15 cellular contexts compared by ENCODE assay signal in genomic region chr17:41679740-41680425, GRCh38. TPM values are rescaled to one million over a fixed set of nuclear protein-coding genes. Genes with fewer than 3 reads are reported as not detected.
A peak's percentile ranks its signal among the peaks of the same experiment; 100 is the strongest.
DNase-seq lines count a peak whose midpoint lies in the region; ATAC-seq, FAIRE-seq and TF ChIP-seq lines count a peak whose summit lies in the region.
"Had no signal": no experiment of that assay in that cellular context is flagged by ENCODE, and none has a peak within 500 bp of the region (broad histone marks: within the 10 kb centered on the region; RNA-seq: fewer than 3 reads in every experiment).

No MANE protein-coding gene starts in this region.

- CTCF ChIA-PET in CD8-positive, alpha-beta memory T cell (lab: Charles Lee): interaction anchor here (3.1 to 6.3 kb wide), 5 partner anchors 10 to 31 kb away, joined by 10 to 74 read pairs (median 35); partner anchors contain the start of gene EIF1

- ATAC-seq in central memory CD8-positive, alpha-beta T cell (replicated peaks; ENCODE audit: extremely low read depth, poor library complexity, severe bottlenecking): no peak
- no peak for ATAC-seq in HG03432 (IDR thresholded peaks at IDR 0.05; ENCODE audit: unreplicated experiment)

- H3K4me2 ChIP-seq in KMS-11: peak overlapping the region; percentile 95
- H3K4me2 ChIP-seq in neural progenitor cell: peak overlapping the region; percentile 47

- H3K9me3 ChIP-seq in CD8-positive, alpha-beta memory T cell (ENCODE audit: low read length): no peaks in the 10 kb centered on the region
- H3K9me3 ChIP-seq in neural progenitor cell (ENCODE audit: low read depth): no peaks in the 10 kb centered on the region

- peak overlapping the region in 2 of 7 donors; percentile 83 to 85 for H3K4me3 Mint-ChIP-seq in CD8-positive, alpha-beta memory T cell
- H3K4me3 Mint-ChIP-seq in central memory CD8-positive, alpha-beta T cell: peak overlapping the region; percentile 79
- H3K4me3 Mint-ChIP-seq in neural progenitor cell: no peak overlapping the region

- H3K27me3 Mint-ChIP-seq in CD8-positive, alpha-beta memory T cell: peaks cover 0 to 2% of the 10 kb centered on the region in 2 donors
- H3K27me3 Mint-ChIP-seq in central memory CD8-positive, alpha-beta T cell: no peaks in the 10 kb centered on the region
- peaks cover 10% of the 10 kb centered on the region for H3K27me3 Mint-ChIP-seq in neural progenitor cell (ENCODE audit: insufficient read depth, low read depth)

- no peaks in the 10 kb centered on the region for H3K9me3 Mint-ChIP-seq in CD8-positive, alpha-beta memory T cell
- no peaks in the 10 kb centered on the region for H3K9me3 Mint-ChIP-seq in central memory CD8-positive, alpha-beta T cell
- H3K9me3 Mint-ChIP-seq in neural progenitor cell: peaks cover 2% of the 10 kb centered on the region

- H3K4me3 ChIP-seq in CD8-positive, alpha-beta memory T cell (ENCODE audit: low read length): no peak overlapping the region
- H3K4me3 ChIP-seq in KMS-11 (IDR thresholded peaks at IDR 0.05; ENCODE audit: insufficient read depth, low read depth, low read length) (no peak overlapping the region), neural progenitor cell (no peak overlapping the region)

- no peaks in the 10 kb centered on the region for H3K36me3 ChIP-seq in CD8-positive, alpha-beta memory T cell (ENCODE audit: insufficient read depth, low read length)
- H3K36me3 ChIP-seq in KMS-11 (ENCODE audit: insufficient read depth) (no peaks in the 10 kb centered on the region), neural progenitor cell (no peaks in the 10 kb centered on the region)

- peak overlapping the region in 5 of 8 donors; percentile 80 to 98 (median 96) for H3K27ac Mint-ChIP-seq in CD8-positive, alpha-beta memory T cell
- peak overlapping the region; percentile 93 for H3K27ac Mint-ChIP-seq in central memory CD8-positive, alpha-beta T cell (ENCODE audit: low read depth)
- H3K27ac Mint-ChIP-seq in neural progenitor cell: no peak overlapping the region

- H3K79me2 ChIP-seq in KMS-11 (ENCODE audit: insufficient read depth, low read depth): no peaks in the 10 kb centered on the region
- H3K79me2 ChIP-seq in neural progenitor cell (ENCODE audit: low read depth): no peaks in the 10 kb centered on the region

- FAIRE-seq in RCC 7860 (lab: Jason Lieb, UNC): no peak

- POLR2A ChIA-PET in CD8-positive, alpha-beta memory T cell (lab: Charles Lee): interaction anchor here (0.7 to 5.2 kb wide), 7 partner anchors 10 to 1490 kb away, joined by 3 to 178 read pairs (median 11); partner anchors contain the start of gene EIF1

- H3K36me3 Mint-ChIP-seq in CD8-positive, alpha-beta memory T cell: peaks cover 0 to 2% (median 0%) of the 10 kb centered on the region in 3 donors
- H3K36me3 Mint-ChIP-seq in central memory CD8-positive, alpha-beta T cell (ENCODE audit: insufficient read depth): peaks cover 4% of the 10 kb centered on the region
- no peaks in the 10 kb centered on the region for H3K36me3 Mint-ChIP-seq in neural progenitor cell

- H4K20me1 ChIP-seq in KMS-11 (ENCODE audit: insufficient read depth) (no peaks in the 10 kb centered on the region), neural progenitor cell (ENCODE audit: low read depth) (no peaks in the 10 kb centered on the region)

- H3K4me1 Mint-ChIP-seq in CD8-positive, alpha-beta memory T cell: peaks cover 20 to 38% (median 24%) of the 10 kb centered on the region in 3 donors
- H3K4me1 Mint-ChIP-seq in central memory CD8-positive, alpha-beta T cell: peaks cover 22% of the 10 kb centered on the region
- H3K4me1 Mint-ChIP-seq in neural progenitor cell: peaks cover 37% of the 10 kb centered on the region

- no peak for DNase-seq in CD8-positive, alpha-beta memory T cell
- DNase-seq in central memory CD8-positive, alpha-beta T cell (ENCODE audit: low spot score in 2 of 2): no peak
- DNase-seq in neural progenitor cell (ENCODE audit: low spot score): no peak
- no peak for DNase-seq in midbrain (lab: John Stamatoyannopoulos, UW)
- no peak for DNase-seq in RCC 7860 (ENCODE audit: low spot score)
- DNase-seq: Caco-2, NCI-H1048, T-helper 9 cell had no signal

- peaks cover 16% of the 10 kb centered on the region for H3K4me1 ChIP-seq in CD8-positive, alpha-beta memory T cell (ENCODE audit: insufficient read depth, low read length)
- peaks cover 62% of the 10 kb centered on the region for H3K4me1 ChIP-seq in KMS-11 (ENCODE audit: low read depth, poor library complexity, severe bottlenecking)
- H3K4me1 ChIP-seq in neural progenitor cell: peaks cover 20% of the 10 kb centered on the region

- H3K9ac ChIP-seq in KMS-11: peak overlapping the region; percentile 68; the same call in 1 of the 2 replicates
- H3K9ac ChIP-seq in neural progenitor cell: no peak overlapping the region

- H3K27ac ChIP-seq in CD8-positive, alpha-beta memory T cell (ENCODE audit: low read depth, low read length): peak overlapping the region; percentile 62
- peak overlapping the region; percentile 93 for H3K27ac ChIP-seq in KMS-11
- no peak overlapping the region for H3K27ac ChIP-seq in neural progenitor cell

- no peaks in the 10 kb centered on the region for H3K27me3 ChIP-seq in CD8-positive, alpha-beta memory T cell (ENCODE audit: insufficient read depth, low read length, poor library complexity, severe bottlenecking)
- no peaks in the 10 kb centered on the region for H3K27me3 ChIP-seq in KMS-11 (ENCODE audit: insufficient read depth, low read depth)
- H3K27me3 ChIP-seq in neural progenitor cell: no peaks in the 10 kb centered on the region
- H3K27me3 ChIP-seq: foreskin keratinocyte had no signal

- H3F3A ChIP-seq in neural progenitor cell (ENCODE audit: low read depth): peaks cover 8% of the 10 kb centered on the region

- no peak for TF ChIP-seq CTCF in KMS-11 (conservative IDR thresholded peaks at IDR 0.05; ENCODE audit: low read depth, low read length)
- no peak for TF ChIP-seq CTCF in neural progenitor cell (IDR thresholded peaks at IDR 0.05)

- H2AFZ ChIP-seq in KMS-11 (ENCODE audit: low read depth): peak overlapping the region; percentile 74; the same call in 1 of the 2 replicates
- H2AFZ ChIP-seq in neural progenitor cell (replicated peaks): no peak overlapping the region

RNA-seq across cellular contexts. Expression of gene EIF1, which starts 8.8 kb away (rescaled TPM):
- total RNA-seq in CD8-positive, alpha-beta memory T cell: 1,000 to 10,000 TPM; 1,446 to 1,504 TPM
- 1,526 TPM for polyA plus RNA-seq in CD8-positive, alpha-beta memory T cell
- total RNA-seq in neural progenitor cell (ENCODE audit: low replicate concordance): 60.7 and 91.4 TPM in 2 replicates

RNA-seq across cellular contexts. Expression of gene GAST, which starts 32.2 kb away (rescaled TPM):
- total RNA-seq in CD8-positive, alpha-beta memory T cell: not detected
- polyA plus RNA-seq in CD8-positive, alpha-beta memory T cell: not detected
- total RNA-seq in neural progenitor cell (ENCODE audit: low replicate concordance): not detected in 2 replicates
- total RNA-seq: dermis blood vessel endothelial cell, HT1080, NCI-H460, RPMI7951 had no signal

RNA-seq across cellular contexts. Expression of gene HAP1, which starts 54.6 kb away (rescaled TPM):
- total RNA-seq in CD8-positive, alpha-beta memory T cell: under 1 TPM; 0.13 to 0.18 TPM
- polyA plus RNA-seq in CD8-positive, alpha-beta memory T cell: not detected
- 0.45 and 1.7 TPM in 2 replicates for total RNA-seq in neural progenitor cell (ENCODE audit: low replicate concordance)
- total RNA-seq: RPMI7951 had no signal

RNA-seq across cellular contexts. Expression of gene KRT17, which starts 55.5 kb away (rescaled TPM):
- under 1 TPM in 1 of 2 experiments, not detected in 1; 0.35 TPM for total RNA-seq in CD8-positive, alpha-beta memory T cell
- not detected for polyA plus RNA-seq in CD8-positive, alpha-beta memory T cell
- not detected in 2 replicates for total RNA-seq in neural progenitor cell (ENCODE audit: low replicate concordance)

Comparison
In these comparisons a context has a peak if more than half of its experiments do, and no peak if none do; other contexts are left out.
1. RNA of gene EIF1, which starts 8.8 kb away (total RNA-seq): 1,446 to 1,504 TPM in CD8-positive, alpha-beta memory T cell; 60.7 to 91.4 TPM in neural progenitor cell; every median in the first group is over 10 times any median in the second.